In genomic region chr11:76781861-76782500, GRCh38 we compare ENCODE assay signal across 8 cellular contexts. TPM values are rescaled to one million over a fixed set of nuclear protein-coding genes. Genes with fewer than 3 reads are reported as not detected.
A peak's percentile ranks its signal among the peaks of the same experiment; 100 is the strongest.
DNase-seq lines count a peak whose midpoint lies in the region; ATAC-seq and TF ChIP-seq lines count a peak whose summit lies in the region.

No MANE protein-coding gene starts in this region.

- H3F3A ChIP-seq in PC-3 (ENCODE audit: low read length, unreplicated experiment), result no peaks in the 10 kb centered on the region

- peak overlapping the region; percentile 55 for H3K18ac ChIP-seq in neuronal stem cell (ENCODE audit: low read length)

- H3K4me1 Mint-ChIP-seq in stimulated activated naive CD8-positive, alpha-beta T cell treated with anti-CD3 and anti-CD28 coated beads, Interleukin-15, amount 100 ng/mL, for 72 hours, result peaks cover 47% of the 10 kb centered on the region

- no peak overlapping the region for H2BK5ac ChIP-seq in neuronal stem cell (ENCODE audit: low read length)

- ATAC-seq in PC-3 (no peak), GM18502 (IDR thresholded peaks at IDR 0.05; ENCODE audit: poor library complexity, unreplicated experiment) (no peak)
- ATAC-seq in stimulated activated naive CD8-positive, alpha-beta T cell treated with anti-CD3 and anti-CD28 coated beads, Interleukin-15, amount 100 ng/mL, for 72 hours, result no peak

- H3K4ac ChIP-seq in neuronal stem cell (ENCODE audit: low read length), result no peak overlapping the region

- no peak overlapping the region for H4K8ac ChIP-seq in neuronal stem cell (ENCODE audit: low read depth, low read length)

- H3K36me3 ChIP-seq in PC-3 (ENCODE audit: low read depth, low read length), result 0 out of 2 replicates have a peak, but pooled peaks cover under 1% of the 10 kb centered on the region
- H3K36me3 ChIP-seq in neuronal stem cell (replicated peaks in 1 of 2; ENCODE audit: control insufficient read depth in 2 of 2, insufficient read depth in 2 of 2, low read length in 2 of 2), result peaks cover 0 to 5% of the 10 kb centered on the region in 2 donors

- H2AFZ ChIP-seq in PC-3 (ENCODE audit: low read length) (no peak overlapping the region), neuronal stem cell (ENCODE audit: low read length) (peak overlapping the region; percentile 93)

- H3K27ac Mint-ChIP-seq in stimulated activated naive CD8-positive, alpha-beta T cell treated with anti-CD3 and anti-CD28 coated beads, Interleukin-15, amount 100 ng/mL, for 72 hours, result no peak overlapping the region

- no peak overlapping the region for H3K14ac ChIP-seq in neuronal stem cell (ENCODE audit: low read length)

- H3K27ac ChIP-seq in C4-2B, result peak overlapping the region; percentile 90
- H3K27ac ChIP-seq in PC-3 (ENCODE audit: low read length), result no peak overlapping the region
- no peak overlapping the region for H3K27ac ChIP-seq in neuronal stem cell (replicated peaks; ENCODE audit: low read length)

- H3K9me2 ChIP-seq in PC-3 (replicated peaks; ENCODE audit: low read length), result no peaks in the 10 kb centered on the region

- H3K9ac ChIP-seq in PC-3 (ENCODE audit: low read length) (no peak overlapping the region; the same call in 1 of the 2 replicates), neuronal stem cell (ENCODE audit: low read depth, low read length, poor library complexity) (no peak overlapping the region)

- intact Hi-C loops in PC-3 (cut with micrococcal nuclease), result loop anchor here (5.0 kb wide), 1 partner anchor 50 kb away; no protein-coding TSS in a partner anchor

- H3K4me3 ChIP-seq in PC-3 (ENCODE audit: low read length), result peak overlapping the region; percentile 92
- H3K4me3 ChIP-seq in epithelial cell of esophagus (ENCODE audit: low read length), result peak overlapping the region; percentile 84
- H3K4me3 ChIP-seq in neuronal stem cell (ENCODE audit: low read length in 2 of 2), result peak overlapping the region; percentile 43 to 99

- no CpG with 5 or more reads among the region's 4 CpGs for WGBS in neuronal stem cell (ENCODE audit: extremely low coverage in 2 of 2, insufficient read length in 2 of 2, insufficient replicate concordance in 1 of 2), 2 donors

- no peak overlapping the region for H4K91ac ChIP-seq in neuronal stem cell (ENCODE audit: low read depth, low read length, poor library complexity)

- H3K27me3 Mint-ChIP-seq in stimulated activated naive CD8-positive, alpha-beta T cell treated with anti-CD3 and anti-CD28 coated beads, Interleukin-15, amount 100 ng/mL, for 72 hours, result peaks cover 61% of the 10 kb centered on the region

- no peak overlapping the region for H3K23ac ChIP-seq in neuronal stem cell (ENCODE audit: low read depth, low read length, poor library complexity)

- CTCF ChIA-PET in PC-3 (lab: Charles Lee), result interaction anchor here (0.9 kb wide), 1 partner anchor 137 kb away, joined by 3 read pairs; no protein-coding TSS in a partner anchor

- no peak overlapping the region for H2AK5ac ChIP-seq in neuronal stem cell (ENCODE audit: low read depth, low read length)

- H2BK15ac ChIP-seq in neuronal stem cell (ENCODE audit: low read length), result peak overlapping the region; percentile 32

- peaks cover 11% of the 10 kb centered on the region for H3K4me1 ChIP-seq in PC-3 (ENCODE audit: insufficient read depth, low read length)
- peaks cover 18 to 19% of the 10 kb centered on the region in 2 donors for H3K4me1 ChIP-seq in neuronal stem cell (ENCODE audit: control insufficient read depth in 2 of 2, insufficient read depth in 1 of 2, low read depth in 1 of 2, low read length in 2 of 2)

- H3K79me2 ChIP-seq in PC-3 (ENCODE audit: low read length), result peaks cover 36% of the 10 kb centered on the region

- DNase-seq in PC-3 (no peak), epithelial cell of esophagus (ENCODE audit: low read depth) (peak; percentile 88), neuronal stem cell (ENCODE audit: low spot score) (no peak), amygdala (lab: John Stamatoyannopoulos, UW) (no peak)
- no peak for DNase-seq in stimulated activated naive CD8-positive, alpha-beta T cell treated with anti-CD3 and anti-CD28 coated beads, Interleukin-15, amount 100 ng/mL, for 72 hours
- DNase-seq in stimulated activated CD8-positive, alpha-beta memory T cell treated with anti-CD3 and anti-CD28 coated beads, Interleukin-4, amount 100 ng/mL, for 48 hours, result no peak

- peak overlapping the region in 1 of 2 donors; percentile 90 for H3K4me3 Mint-ChIP-seq in stimulated activated naive CD8-positive, alpha-beta T cell treated with anti-CD3 and anti-CD28 coated beads, Interleukin-15, amount 100 ng/mL, for 72 hours

- no peak overlapping the region for H2BK120ac ChIP-seq in neuronal stem cell (ENCODE audit: low read depth, low read length)

- H3K4me2 ChIP-seq in PC-3 (ENCODE audit: low read length) (peak overlapping the region; percentile 98), neuronal stem cell (ENCODE audit: insufficient read depth, low read length, poor library complexity, severe bottlenecking) (peak overlapping the region; percentile 63)

- H4K20me1 ChIP-seq in PC-3 (ENCODE audit: low read length), result peaks cover 14% of the 10 kb centered on the region

- TF ChIP-seq CTCF in C4-2B (conservative IDR thresholded peaks at IDR 0.05), result no peak
- TF ChIP-seq CTCF in PC-3 (conservative IDR thresholded peaks at IDR 0.05; ENCODE audit: low read depth, low read length), result no peak
- TF ChIP-seq CTCF in epithelial cell of esophagus (IDR thresholded peaks at IDR 0.05; ENCODE audit: insufficient read depth, low read depth, low read length, missing control alignments), result no peak

- H3K27me3 ChIP-seq in PC-3 (ENCODE audit: low read length), result no peaks in the 10 kb centered on the region
- H3K27me3 ChIP-seq in neuronal stem cell (ENCODE audit: control insufficient read depth in 3 of 3, insufficient read depth in 3 of 3, low read depth in 1 of 3, low read length in 3 of 3), result no peaks in the 10 kb centered on the region

- H3K79me1 ChIP-seq in neuronal stem cell (ENCODE audit: low read depth, low read length), result peaks cover 6% of the 10 kb centered on the region

- no peaks in the 10 kb centered on the region for H3K9me3 ChIP-seq in PC-3 (ENCODE audit: low read length)
- H3K9me3 ChIP-seq in neuronal stem cell (replicated peaks in 1 of 2; ENCODE audit: control insufficient read depth in 2 of 2, insufficient read depth in 1 of 2, low read depth in 1 of 2, low read length in 2 of 2), result peaks cover 2 to 8% of the 10 kb centered on the region in 2 donors

- POLR2A ChIA-PET in PC-3 (lab: Charles Lee; ENCODE audit: unreplicated experiment), result interaction anchor here (0.6 kb wide), 1 partner anchor 517 kb away, joined by 8 read pairs; no protein-coding TSS in a partner anchor

- H2BK12ac ChIP-seq in neuronal stem cell (ENCODE audit: low read length), result no peak overlapping the region

- peaks cover 7% of the 10 kb centered on the region in 2 donors for H3K9me3 Mint-ChIP-seq in stimulated activated naive CD8-positive, alpha-beta T cell treated with anti-CD3 and anti-CD28 coated beads, Interleukin-15, amount 100 ng/mL, for 72 hours

- BruUV-seq in PC-3 (replicated peaks; lab: Mats Ljungman, UMichigan), result no TSS peak

RNA-seq across cellular contexts. Expression of gene TSKU, which starts 1.2 kb away (rescaled TPM):
- total RNA-seq in PC-3 (2014; rRNA removed), result 32.1 and 39.2 TPM in 2 replicates
- polyA plus RNA-seq in neuronal stem cell (2013, experiment 1 of 2), result 12.1 TPM
- polyA plus RNA-seq in neuronal stem cell (2013, experiment 2 of 2), result 11.9 TPM
